1 cellular context compared by ENCODE assay signal in genomic region chr6:31419842-31420241, GRCh38.
TF ChIP-seq lines count a peak whose summit lies in the region.

No MANE protein-coding gene starts in this region.

TF ChIP-seq in GM12878, 131 proteins besides CTCF, POLR2A, EP300 and RAD21:
- TF ChIP-seq STAT1 (conservative IDR thresholded peaks at IDR 0.05), result no peak
- TF ChIP-seq YY1 (IDR thresholded peaks at IDR 0.05; ENCODE audit: low read depth, low read length), result no peak
- no peak for TF ChIP-seq ZNF24 (IDR thresholded peaks at IDR 0.05)
- peak; percentile 78 for TF ChIP-seq MEF2B (IDR thresholded peaks at IDR 0.05; ENCODE audit: partially characterized antibody, poor library complexity, severe bottlenecking)
